ENCODE assay signal across 8 cellular contexts in genomic region chr20:235891-236290, GRCh38. TPM values are rescaled to one million over a fixed set of nuclear protein-coding genes. Genes with fewer than 3 reads are reported as not detected.
DNase-seq lines count a peak whose midpoint lies in the region; ATAC-seq and TF ChIP-seq lines count a peak whose summit lies in the region.

No MANE protein-coding gene starts in this region.

- POLR2A ChIA-PET in naive thymus-derived CD4-positive, alpha-beta T cell (lab: Charles Lee): no interaction called here
- POLR2A ChIA-PET in activated CD4-positive, alpha-beta T cell treated with anti-CD3 and anti-CD28 coated beads, Interleukin-2, amount 10 ng/mL, durations not matched to agents 7 days and 5 days (lab: Charles Lee): no interaction called here

- WGBS in hepatocyte (ENCODE audit: low lambda C conversion rate, missing lambda C conversion rate): 59% methylated on average over 1 of the region's 1 CpG

- DNase-seq in AG20443 (ENCODE audit: low spot score): peak; percentile 17
- peak; percentile 81 for DNase-seq in HPDE6-E6E7 (ENCODE audit: extremely low spot score)
- DNase-seq in amniotic epithelial cell (ENCODE audit: low read depth): peak; percentile 9
- DNase-seq in hepatocyte (ENCODE audit: low spot score): peak; percentile 12
- no peak for DNase-seq in naive thymus-derived CD4-positive, alpha-beta T cell
- no peak for DNase-seq in activated CD4-positive, alpha-beta T cell treated with anti-CD3 and anti-CD28 coated beads, Interleukin-2, amount 10 ng/mL, durations not matched to agents 7 days and 5 days
- no peak for DNase-seq in NCI-H2227 (lab: John Stamatoyannopoulos, UW; ENCODE audit: unreplicated experiment)

- H4K20me1 ChIP-seq in hepatocyte (ENCODE audit: insufficient read depth, poor library complexity, severe bottlenecking): no peaks in the 10 kb centered on the region

- no peak overlapping the region for H2AFZ ChIP-seq in hepatocyte

- H3K27ac ChIP-seq in hepatocyte: no peak overlapping the region
- H3K27ac ChIP-seq in naive thymus-derived CD4-positive, alpha-beta T cell (ENCODE audit: low read depth, low read length): no peak overlapping the region

- H3K4me1 Mint-ChIP-seq in naive thymus-derived CD4-positive, alpha-beta T cell: peaks cover 9 to 33% (median 27%) of the 10 kb centered on the region in 7 donors
- peaks cover 26% of the 10 kb centered on the region for H3K4me1 Mint-ChIP-seq in activated CD4-positive, alpha-beta T cell treated with anti-CD3 and anti-CD28 coated beads, Interleukin-2, amount 10 ng/mL, durations not matched to agents 7 days and 5 days

- no peak for ATAC-seq in naive thymus-derived CD4-positive, alpha-beta T cell
- ATAC-seq in GM18505 (IDR thresholded peaks at IDR 0.05; ENCODE audit: unreplicated experiment): no peak

- no peak overlapping the region for H3K4me3 ChIP-seq in hepatocyte
- no peak overlapping the region for H3K4me3 ChIP-seq in naive thymus-derived CD4-positive, alpha-beta T cell (ENCODE audit: low read length)

- H3K9me2 ChIP-seq in hepatocyte (replicated peaks; ENCODE audit: insufficient read depth): no peaks in the 10 kb centered on the region

- peak overlapping the region in 4 of 9 donors; percentile 39 to 91 (median 84) for H3K27ac Mint-ChIP-seq in naive thymus-derived CD4-positive, alpha-beta T cell
- H3K27ac Mint-ChIP-seq in activated CD4-positive, alpha-beta T cell treated with anti-CD3 and anti-CD28 coated beads, Interleukin-2, amount 10 ng/mL, durations not matched to agents 7 days and 5 days: no peak overlapping the region

- intact Hi-C loops in naive thymus-derived CD4-positive, alpha-beta T cell (cut with micrococcal nuclease): no loop called here

- no peaks in the 10 kb centered on the region for H3K36me3 ChIP-seq in hepatocyte (replicated peaks; ENCODE audit: insufficient read depth, low read depth)
- no peaks in the 10 kb centered on the region for H3K36me3 ChIP-seq in naive thymus-derived CD4-positive, alpha-beta T cell (ENCODE audit: control insufficient read depth in 2 of 3, insufficient read depth in 3 of 3, low read length in 3 of 3)

- CTCF ChIA-PET in naive thymus-derived CD4-positive, alpha-beta T cell (lab: Charles Lee): no interaction called here
- CTCF ChIA-PET in activated CD4-positive, alpha-beta T cell treated with anti-CD3 and anti-CD28 coated beads, Interleukin-2, amount 10 ng/mL, durations not matched to agents 7 days and 5 days (lab: Charles Lee): no interaction called here

- H3K27me3 ChIP-seq in hepatocyte: peaks cover 5% of the 10 kb centered on the region
- no peaks in the 10 kb centered on the region for H3K27me3 ChIP-seq in naive thymus-derived CD4-positive, alpha-beta T cell (ENCODE audit: control insufficient read depth in 2 of 2, insufficient read depth in 2 of 2, low read length in 2 of 2)

- no peaks in the 10 kb centered on the region for H3K36me3 Mint-ChIP-seq in naive thymus-derived CD4-positive, alpha-beta T cell
- no peaks in the 10 kb centered on the region for H3K36me3 Mint-ChIP-seq in activated CD4-positive, alpha-beta T cell treated with anti-CD3 and anti-CD28 coated beads, Interleukin-2, amount 10 ng/mL, durations not matched to agents 7 days and 5 days (ENCODE audit: low read depth)

- no peak for TF ChIP-seq POLR2A in GM18505 (IDR thresholded peaks at IDR 0.05; ENCODE audit: borderline replicate concordance, extremely low read depth, insufficient read depth, insufficient read length)

- H3K4me1 ChIP-seq in hepatocyte (ENCODE audit: insufficient read depth): no peaks in the 10 kb centered on the region
- peaks cover 0 to 21% of the 10 kb centered on the region in 2 donors for H3K4me1 ChIP-seq in naive thymus-derived CD4-positive, alpha-beta T cell (ENCODE audit: control insufficient read depth in 2 of 2, insufficient read depth in 2 of 2, low read length in 2 of 2)

- peak; percentile 28 for TF ChIP-seq CTCF in hepatocyte (IDR thresholded peaks at IDR 0.05; ENCODE audit: poor library complexity)

- H3K4me3 Mint-ChIP-seq in naive thymus-derived CD4-positive, alpha-beta T cell: peak overlapping the region in 3 of 10 donors; percentile 38 to 85 (median 82)
- H3K4me3 Mint-ChIP-seq in activated CD4-positive, alpha-beta T cell treated with anti-CD3 and anti-CD28 coated beads, Interleukin-2, amount 10 ng/mL, durations not matched to agents 7 days and 5 days: no peak overlapping the region

- H3K27me3 Mint-ChIP-seq in naive thymus-derived CD4-positive, alpha-beta T cell: no peaks in the 10 kb centered on the region
- peaks cover 1% of the 10 kb centered on the region for H3K27me3 Mint-ChIP-seq in activated CD4-positive, alpha-beta T cell treated with anti-CD3 and anti-CD28 coated beads, Interleukin-2, amount 10 ng/mL, durations not matched to agents 7 days and 5 days

- H3K9me3 ChIP-seq in hepatocyte (ENCODE audit: low read depth): no peaks in the 10 kb centered on the region
- no peaks in the 10 kb centered on the region for H3K9me3 ChIP-seq in naive thymus-derived CD4-positive, alpha-beta T cell (ENCODE audit: control insufficient read depth in 2 of 3, low read length in 3 of 3)

- H3K79me2 ChIP-seq in hepatocyte: no peaks in the 10 kb centered on the region

- H3K4me2 ChIP-seq in hepatocyte: no peak overlapping the region

- H3K9me3 Mint-ChIP-seq in naive thymus-derived CD4-positive, alpha-beta T cell: no peaks in the 10 kb centered on the region
- H3K9me3 Mint-ChIP-seq in activated CD4-positive, alpha-beta T cell treated with anti-CD3 and anti-CD28 coated beads, Interleukin-2, amount 10 ng/mL, durations not matched to agents 7 days and 5 days: no peaks in the 10 kb centered on the region

RNA-seq across cellular contexts. Expression of gene DEFB129, which starts 8.8 kb away (rescaled TPM):
- not detected in 2 replicates for total RNA-seq in hepatocyte
- polyA plus RNA-seq in hepatocyte: not detected in 2 replicates
- not detected for total RNA-seq in naive thymus-derived CD4-positive, alpha-beta T cell
- not detected for polyA plus RNA-seq in naive thymus-derived CD4-positive, alpha-beta T cell
- not detected for total RNA-seq in activated CD4-positive, alpha-beta T cell treated with anti-CD3 and anti-CD28 coated beads, Interleukin-2, amount 10 ng/mL, durations not matched to agents 7 days and 5 days

RNA-seq across cellular contexts. Expression of gene DEFB132, which starts 21.6 kb away (rescaled TPM):
- total RNA-seq in hepatocyte: not detected in 2 replicates
- polyA plus RNA-seq in hepatocyte: not detected in 2 replicates
- total RNA-seq in naive thymus-derived CD4-positive, alpha-beta T cell: not detected
- not detected for polyA plus RNA-seq in naive thymus-derived CD4-positive, alpha-beta T cell
- not detected for total RNA-seq in activated CD4-positive, alpha-beta T cell treated with anti-CD3 and anti-CD28 coated beads, Interleukin-2, amount 10 ng/mL, durations not matched to agents 7 days and 5 days

RNA-seq across cellular contexts. Expression of gene DEFB128, which starts 46.4 kb away (rescaled TPM):
- total RNA-seq in hepatocyte: not detected in 2 replicates
- not detected in 2 replicates for polyA plus RNA-seq in hepatocyte
- not detected for total RNA-seq in naive thymus-derived CD4-positive, alpha-beta T cell
- polyA plus RNA-seq in naive thymus-derived CD4-positive, alpha-beta T cell: not detected
- not detected for total RNA-seq in activated CD4-positive, alpha-beta T cell treated with anti-CD3 and anti-CD28 coated beads, Interleukin-2, amount 10 ng/mL, durations not matched to agents 7 days and 5 days

RNA-seq across cellular contexts. Expression of gene C20orf96, which starts 54.7 kb away (rescaled TPM):
- 2.9 and 3.5 TPM in 2 replicates for total RNA-seq in hepatocyte
- 10.6 and 14.0 TPM in 2 replicates for polyA plus RNA-seq in hepatocyte
- 1 to 10 TPM; 3.4 to 5.7 (median 4.8) TPM for total RNA-seq in naive thymus-derived CD4-positive, alpha-beta T cell
- 1 to 10 TPM in 1 of 2 donors, under 1 TPM in 1; 0.86 to 1.1 TPM for polyA plus RNA-seq in naive thymus-derived CD4-positive, alpha-beta T cell
- total RNA-seq in activated CD4-positive, alpha-beta T cell treated with anti-CD3 and anti-CD28 coated beads, Interleukin-2, amount 10 ng/mL, durations not matched to agents 7 days and 5 days: 1 to 10 TPM; 7.8 to 8.2 TPM

Comparison
In these comparisons a context has a peak if more than half of its experiments do, and no peak if none do; other contexts are left out.
1. DNase-seq: peak in AG20443 (single experiment), HPDE6-E6E7 (single experiment), amniotic epithelial cell (single experiment) and hepatocyte (single experiment); none in naive thymus-derived CD4-positive, alpha-beta T cell (0 of 9), activated CD4-positive, alpha-beta T cell treated with anti-CD3 and anti-CD28 coated beads, Interleukin-2, amount 10 ng/mL, durations not matched to agents 7 days and 5 days (single experiment) and NCI-H2227 (single experiment).